Comparison of ENCODE assay signal across 15 cellular contexts in the genomic region with DNA sequence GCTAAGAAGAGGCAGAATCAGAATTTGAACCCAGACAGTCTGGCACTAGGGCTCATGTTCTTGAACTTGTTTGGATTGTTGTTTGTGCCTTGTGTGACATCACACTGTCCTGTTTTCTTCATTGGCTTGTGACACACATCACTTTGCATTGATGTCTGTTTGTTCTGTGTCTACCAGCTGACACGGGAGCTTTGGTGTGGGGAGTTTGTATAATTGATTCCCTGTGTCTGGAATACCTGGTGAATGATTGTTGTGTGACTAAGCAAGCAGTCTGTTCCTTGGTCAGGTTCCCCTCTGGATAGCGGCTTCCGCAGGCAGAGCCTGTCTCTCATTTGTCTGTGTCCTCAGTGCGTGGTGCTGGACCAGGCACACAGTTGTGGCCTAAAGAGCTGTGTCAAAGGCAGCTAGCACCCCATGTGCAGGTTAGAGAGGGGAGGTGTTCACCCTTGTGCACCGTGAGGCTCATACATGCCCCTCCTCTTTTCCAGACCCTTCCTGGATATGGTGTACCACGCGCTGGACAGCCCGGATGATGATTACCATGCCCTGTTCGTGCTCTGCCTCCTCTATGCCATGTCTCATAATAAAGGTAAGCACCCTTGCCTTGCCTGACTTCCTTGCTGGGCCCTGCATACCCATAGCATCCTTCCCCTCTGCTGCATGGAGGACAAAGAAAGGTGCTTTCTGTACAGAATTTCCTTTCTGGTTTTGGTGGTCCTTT.
DNase-seq lines count a peak whose midpoint lies in the region; ATAC-seq and TF ChIP-seq lines count a peak whose summit lies in the region.
"Had no signal": no experiment of that assay in that cellular context is flagged by ENCODE, and none has a peak within 500 bp of the region (broad histone marks: within the 10 kb centered on the region; RNA-seq: fewer than 3 reads in every experiment).

No MANE protein-coding gene starts in this region.

- DNase-seq in activated CD4-positive, alpha-beta T cell treated with anti-CD3 and anti-CD28 coated beads, Interleukin-2, amount 10 ng/mL, durations not matched to agents 24 days and 14 days: no peak
- no peak for DNase-seq in activated CD4-positive, alpha-beta T cell treated with anti-CD3 and anti-CD28 coated beads for 1 hour
- no peak for DNase-seq in activated CD8-positive, alpha-beta T cell treated with anti-CD3 and anti-CD28 coated beads, Interleukin-2, amount 10 ng/mL, durations not matched to agents 7 days and 5 days
- DNase-seq in progenitor cell of endocrine pancreas (ENCODE audit: low spot score, unreplicated experiment) (no peak), D341Med (ENCODE audit: low spot score) (no peak), NOMO-1 (lab: John Stamatoyannopoulos, UW; ENCODE audit: unreplicated experiment in 2 of 2) (no peak)
- DNase-seq: activated CD4-positive, alpha-beta T cell treated with anti-CD3 and anti-CD28 coated beads for 4 hours; adrenal gland; DMS153; left cardiac atrium; NCI-H774; transverse colon had no signal

- no peak overlapping the region for H3K4me3 Mint-ChIP-seq in activated CD4-positive, alpha-beta T cell treated with anti-CD3 and anti-CD28 coated beads, Interleukin-2, amount 10 ng/mL, durations not matched to agents 24 days and 14 days
- H3K4me3 Mint-ChIP-seq in activated CD8-positive, alpha-beta T cell treated with anti-CD3 and anti-CD28 coated beads, Interleukin-2, amount 10 ng/mL, durations not matched to agents 7 days and 5 days: no peak overlapping the region
- H3K4me3 Mint-ChIP-seq in progenitor cell of endocrine pancreas (ENCODE audit: low read depth): no peak overlapping the region

- peaks cover 20% of the 10 kb centered on the region for H3K9me3 Mint-ChIP-seq in activated CD4-positive, alpha-beta T cell treated with anti-CD3 and anti-CD28 coated beads, Interleukin-2, amount 10 ng/mL, durations not matched to agents 24 days and 14 days
- peaks cover 34% of the 10 kb centered on the region for H3K9me3 Mint-ChIP-seq in activated CD8-positive, alpha-beta T cell treated with anti-CD3 and anti-CD28 coated beads, Interleukin-2, amount 10 ng/mL, durations not matched to agents 7 days and 5 days (ENCODE audit: insufficient read depth)
- H3K9me3 Mint-ChIP-seq in progenitor cell of endocrine pancreas (ENCODE audit: low read depth): peaks cover 20% of the 10 kb centered on the region

- peaks cover 15% of the 10 kb centered on the region for H3K4me1 Mint-ChIP-seq in activated CD4-positive, alpha-beta T cell treated with anti-CD3 and anti-CD28 coated beads, Interleukin-2, amount 10 ng/mL, durations not matched to agents 24 days and 14 days
- peaks cover 33% of the 10 kb centered on the region for H3K4me1 Mint-ChIP-seq in activated CD8-positive, alpha-beta T cell treated with anti-CD3 and anti-CD28 coated beads, Interleukin-2, amount 10 ng/mL, durations not matched to agents 7 days and 5 days (ENCODE audit: low read depth)
- peaks cover 6% of the 10 kb centered on the region for H3K4me1 Mint-ChIP-seq in progenitor cell of endocrine pancreas (ENCODE audit: low read depth)

- POLR2A ChIA-PET in activated CD8-positive, alpha-beta T cell treated with anti-CD3 and anti-CD28 coated beads, Interleukin-2, amount 10 ng/mL, durations not matched to agents 7 days and 5 days (lab: Charles Lee): interaction anchor here (0.8 kb wide), 1 partner anchor 60 kb away, joined by 3 read pairs; no protein-coding TSS in a partner anchor

- no peak for TF ChIP-seq CTCF in progenitor cell of endocrine pancreas (IDR thresholded peaks at IDR 0.05; ENCODE audit: unreplicated experiment)

- H3K27me3 Mint-ChIP-seq in activated CD4-positive, alpha-beta T cell treated with anti-CD3 and anti-CD28 coated beads, Interleukin-2, amount 10 ng/mL, durations not matched to agents 24 days and 14 days: no peaks in the 10 kb centered on the region
- H3K27me3 Mint-ChIP-seq in activated CD8-positive, alpha-beta T cell treated with anti-CD3 and anti-CD28 coated beads, Interleukin-2, amount 10 ng/mL, durations not matched to agents 7 days and 5 days (ENCODE audit: low read depth): no peaks in the 10 kb centered on the region
- H3K27me3 Mint-ChIP-seq in progenitor cell of endocrine pancreas: no peaks in the 10 kb centered on the region

- peaks cover 89% of the 10 kb centered on the region for H3K36me3 Mint-ChIP-seq in activated CD4-positive, alpha-beta T cell treated with anti-CD3 and anti-CD28 coated beads, Interleukin-2, amount 10 ng/mL, durations not matched to agents 24 days and 14 days (ENCODE audit: low read depth)
- H3K36me3 Mint-ChIP-seq in activated CD8-positive, alpha-beta T cell treated with anti-CD3 and anti-CD28 coated beads, Interleukin-2, amount 10 ng/mL, durations not matched to agents 7 days and 5 days (ENCODE audit: low read depth): peaks cover 86% of the 10 kb centered on the region
- peaks cover 50% of the 10 kb centered on the region for H3K36me3 Mint-ChIP-seq in progenitor cell of endocrine pancreas (ENCODE audit: insufficient read depth)

- CTCF ChIA-PET in activated CD8-positive, alpha-beta T cell treated with anti-CD3 and anti-CD28 coated beads, Interleukin-2, amount 10 ng/mL, durations not matched to agents 7 days and 5 days (lab: Charles Lee): interaction anchor here (0.9 to 1.6 kb wide), 9 partner anchors 8 to 347 kb away, joined by 3 to 4 read pairs (median 4); no protein-coding TSS in a partner anchor

- peak overlapping the region; percentile 75 for H3K27ac Mint-ChIP-seq in activated CD4-positive, alpha-beta T cell treated with anti-CD3 and anti-CD28 coated beads, Interleukin-2, amount 10 ng/mL, durations not matched to agents 24 days and 14 days
- peak overlapping the region; percentile 75 for H3K27ac Mint-ChIP-seq in activated CD8-positive, alpha-beta T cell treated with anti-CD3 and anti-CD28 coated beads, Interleukin-2, amount 10 ng/mL, durations not matched to agents 7 days and 5 days
- H3K27ac Mint-ChIP-seq in progenitor cell of endocrine pancreas: peak overlapping the region; percentile 46

- intact Hi-C loops in activated CD4-positive, alpha-beta T cell treated with anti-CD3 and anti-CD28 coated beads, Interleukin-2, amount 10 ng/mL, durations not matched to agents 24 days and 14 days (cut with micrococcal nuclease): loop anchor here (1.0 kb wide), 2 partner anchors 36 to 70 kb away; no protein-coding TSS in a partner anchor

- ATAC-seq in HG02763 (IDR thresholded peaks at IDR 0.05; ENCODE audit: unreplicated experiment) (peak; percentile 31), HG03439 (IDR thresholded peaks at IDR 0.05; ENCODE audit: unreplicated experiment) (no peak)
- ATAC-seq in activated CD8-positive, alpha-beta T cell treated with anti-CD3 and anti-CD28 coated beads, Interleukin-2, amount 10 ng/mL, durations not matched to agents 7 days and 5 days: peak; percentile 23
- ATAC-seq: gastroesophageal sphincter, left cardiac atrium had no signal
